8 cellular contexts compared by ENCODE assay signal in the genomic region with DNA sequence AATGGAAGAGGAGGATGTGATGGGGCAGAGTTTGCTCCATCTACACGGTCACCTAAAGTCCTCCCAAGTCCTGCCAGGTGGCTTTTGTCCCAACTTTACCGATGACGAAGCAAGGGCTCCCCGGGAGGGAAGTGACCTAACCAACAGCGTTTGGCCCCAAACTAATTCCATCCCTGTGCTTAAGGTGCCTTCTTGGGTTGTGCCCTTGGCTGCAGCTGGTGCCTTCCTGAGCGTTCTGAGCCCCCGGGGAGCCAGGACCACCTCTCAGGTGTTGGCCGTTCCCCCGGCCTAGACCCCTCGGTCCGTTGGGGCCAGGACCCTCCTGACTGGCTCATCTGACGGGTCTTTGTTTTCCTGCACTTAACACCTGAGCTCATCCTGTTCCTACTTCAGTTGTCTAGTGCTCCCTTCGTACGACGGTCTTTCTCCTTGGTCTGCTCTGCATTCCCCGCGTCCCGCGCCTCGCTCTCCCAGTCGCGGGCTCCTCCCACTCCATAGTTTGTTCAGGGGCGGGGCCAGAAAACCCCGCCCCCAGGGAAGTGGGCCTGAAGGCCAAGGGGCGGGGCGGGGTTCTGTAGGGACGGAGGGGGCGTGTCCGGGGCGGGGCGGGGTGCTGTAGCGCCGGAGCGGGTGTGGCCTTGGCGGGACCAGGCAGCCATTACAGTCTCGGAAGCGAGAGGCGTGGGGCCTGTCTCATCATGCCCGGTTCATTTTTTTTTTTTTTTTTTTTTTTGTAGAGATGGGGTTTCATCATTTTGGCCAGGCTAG.
DNase-seq lines count a peak whose midpoint lies in the region; ATAC-seq and FAIRE-seq lines count a peak whose summit lies in the region.

No MANE protein-coding gene starts in this region.

- H3K36me3 ChIP-seq in mucosa of rectum (ENCODE audit: control insufficient read depth in 2 of 2, insufficient read depth in 2 of 2, low read length in 2 of 2) = no peaks in the 10 kb centered on the region

- peak overlapping the region; percentile 17 to 36 for H3K9ac ChIP-seq in mucosa of rectum (ENCODE audit: low read depth in 1 of 2, low read length in 2 of 2)

- FAIRE-seq in GM18507 (lab: Jason Lieb, UNC) = peak; percentile 81

- H3K4me3 ChIP-seq in mucosa of rectum (ENCODE audit: low read length in 2 of 2) = peak overlapping the region; percentile 43 to 54

- no peaks in the 10 kb centered on the region for H3K9me3 ChIP-seq in mucosa of rectum (ENCODE audit: control insufficient read depth in 2 of 2, low read length in 2 of 2)

- peaks cover 5 to 12% of the 10 kb centered on the region in 2 donors for H3K4me1 ChIP-seq in mucosa of rectum (ENCODE audit: control insufficient read depth in 2 of 2, insufficient read depth in 2 of 2, low read length in 2 of 2)

- DNase-seq in GM18507 (ENCODE audit: extremely low spot score, insufficient read length, low read depth) (peak; percentile 88), NOMO-1 treated with dmso at 0.1 percent for 144 hours (lab: John Stamatoyannopoulos, UW; ENCODE audit: unreplicated experiment) (peak; percentile 92), activated T-cell treated with anti-CD3 and anti-CD28 coated beads for 24 hours (ENCODE audit: low read depth) (peak; percentile 92), epithelial cell of prostate (ENCODE audit: low read depth, low spot score) (peak; percentile 65), RKO (ENCODE audit: low spot score) (no peak)
- peak; percentile 72 to 82 for DNase-seq in stimulated activated CD8-positive, alpha-beta memory T cell treated with anti-CD3 and anti-CD28 coated beads, Interleukin-7, amount 100 ng/mL, for 1 hour (ENCODE audit: low read depth in 2 of 2)

- H3K27ac ChIP-seq in epithelial cell of prostate (no peak overlapping the region), mucosa of rectum (ENCODE audit: low read depth in 2 of 2, low read length in 2 of 2) (no peak overlapping the region)

- no peaks in the 10 kb centered on the region for H3K27me3 ChIP-seq in mucosa of rectum (ENCODE audit: control insufficient read depth in 2 of 2, insufficient read depth in 2 of 2, low read length in 2 of 2)

- peak; percentile 69 for ATAC-seq in HG03521 (IDR thresholded peaks at IDR 0.05; ENCODE audit: unreplicated experiment)
